In the genomic region with DNA sequence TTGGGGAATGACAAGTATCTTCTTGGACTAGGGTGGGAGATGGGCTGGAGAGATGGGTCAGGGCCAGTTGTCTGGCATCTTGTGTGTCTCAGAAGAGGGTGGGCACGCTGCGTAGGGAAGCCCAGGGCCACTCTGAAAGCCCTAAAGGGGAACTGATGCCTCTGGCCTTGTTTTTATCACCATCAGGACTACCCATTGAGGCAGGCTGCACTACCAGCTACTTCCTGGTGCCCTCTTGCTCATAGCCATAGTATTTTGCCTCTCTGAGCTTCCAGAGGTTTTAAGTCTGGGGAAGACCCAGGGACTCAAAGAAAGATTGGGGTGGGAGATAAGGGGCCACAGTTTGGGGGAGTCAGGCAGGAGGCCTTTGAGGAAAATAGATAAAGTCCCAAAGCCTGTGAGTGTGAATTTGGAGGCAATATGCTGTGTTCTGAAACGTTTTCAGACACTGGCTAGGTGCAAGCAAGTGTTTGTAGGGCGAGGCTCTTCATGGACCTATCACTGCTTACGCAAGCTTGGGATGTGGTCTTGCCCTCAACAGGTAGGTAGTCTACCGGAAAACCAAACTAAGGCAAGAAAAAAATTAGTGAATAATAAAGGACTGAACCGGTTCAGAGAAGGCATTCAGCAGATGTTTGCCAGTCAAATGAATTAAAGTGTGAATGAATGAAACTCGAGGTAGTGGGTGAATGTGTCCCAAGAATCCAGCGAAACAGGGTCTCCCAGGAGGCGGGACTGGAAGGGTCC, we compare ENCODE assay signal across 8 cellular contexts. TPM values are rescaled to one million over a fixed set of nuclear protein-coding genes. Genes with fewer than 3 reads are reported as not detected.
DNase-seq lines count a peak whose midpoint lies in the region; ATAC-seq and TF ChIP-seq lines count a peak whose summit lies in the region.

No MANE protein-coding gene starts in this region.

- H3K36me3 Mint-ChIP-seq in CD4-positive, CD25-positive, alpha-beta regulatory T cell = no peaks in the 10 kb centered on the region

- no peaks in the 10 kb centered on the region for H4K20me1 ChIP-seq in neural cell (ENCODE audit: insufficient read depth)

- no peak for TF ChIP-seq EP300 in neural cell (conservative IDR thresholded peaks at IDR 0.05; ENCODE audit: poor library complexity, severe bottlenecking)

- WGBS in ectodermal cell, 2 experiments = 79 to 80% methylated on average over 10 of the region's 10 CpGs

- H3K27ac ChIP-seq in CD4-positive, CD25-positive, alpha-beta regulatory T cell (ENCODE audit: insufficient read depth, low read length, poor library complexity, severe bottlenecking) = no peak overlapping the region
- no peak overlapping the region for H3K27ac ChIP-seq in ectodermal cell (ENCODE audit: insufficient read depth, low read depth, low read length, poor library complexity, severe bottlenecking)
- no peak overlapping the region for H3K27ac ChIP-seq in neural cell (ENCODE audit: low read length)

- no peak for TF ChIP-seq RAD21 in neural cell (conservative IDR thresholded peaks at IDR 0.05)

- H3K79me2 ChIP-seq in neural cell (replicated peaks; ENCODE audit: insufficient read depth, low read length) = no peaks in the 10 kb centered on the region

- DNase-seq in CD4-positive, CD25-positive, alpha-beta regulatory T cell = no peak
- no peak for DNase-seq in MG63
- no peak for DNase-seq in GM19238 (ENCODE audit: insufficient read length, low spot score)
- no peak for DNase-seq in left colon
- DNase-seq in AG20443 (ENCODE audit: low spot score) = no peak
- DNase-seq in NCI-H187 treated with DMSO at 0.1 percent for 48 hours (lab: John Stamatoyannopoulos, UW) = no peak

- H3K4me3 ChIP-seq in CD4-positive, CD25-positive, alpha-beta regulatory T cell (ENCODE audit: low read depth, low read length) = no peak overlapping the region
- H3K4me3 ChIP-seq in MG63 (peak overlapping the region; percentile 79), ectodermal cell (ENCODE audit: insufficient read depth, low read depth, low read length) (peak overlapping the region; percentile 36), neural cell (ENCODE audit: low read length) (peak overlapping the region; percentile 90)

- H2AFZ ChIP-seq in neural cell (ENCODE audit: low read depth, low read length) = no peak overlapping the region

- peaks cover 0 to 2% (median 0%) of the 10 kb centered on the region in 7 donors for H3K9me3 Mint-ChIP-seq in CD4-positive, CD25-positive, alpha-beta regulatory T cell

- no peak for ATAC-seq in CD4-positive, CD25-positive, alpha-beta regulatory T cell (ENCODE audit: low read depth in 2 of 2)
- no peak for ATAC-seq in left colon

- peaks cover 26% of the 10 kb centered on the region for H3K27me3 ChIP-seq in CD4-positive, CD25-positive, alpha-beta regulatory T cell (ENCODE audit: control insufficient read depth, insufficient read depth, low read length)
- H3K27me3 ChIP-seq in MG63 = no peaks in the 10 kb centered on the region
- peaks cover 49% of the 10 kb centered on the region for H3K27me3 ChIP-seq in ectodermal cell (ENCODE audit: control insufficient read depth, insufficient read depth, low read length, poor library complexity, severe bottlenecking)
- peaks cover 46% of the 10 kb centered on the region for H3K27me3 ChIP-seq in neural cell (ENCODE audit: insufficient read depth, low read depth, low read length)

- peaks cover 0 to 16% (median 7%) of the 10 kb centered on the region in 4 donors for H3K4me1 Mint-ChIP-seq in CD4-positive, CD25-positive, alpha-beta regulatory T cell

- no peaks in the 10 kb centered on the region for H3K9me3 ChIP-seq in CD4-positive, CD25-positive, alpha-beta regulatory T cell (ENCODE audit: control insufficient read depth in 2 of 2, low read length in 2 of 2)
- H3K9me3 ChIP-seq in MG63 = no peaks in the 10 kb centered on the region
- no peaks in the 10 kb centered on the region for H3K9me3 ChIP-seq in ectodermal cell (ENCODE audit: control insufficient read depth, low read length)
- H3K9me3 ChIP-seq in neural cell (ENCODE audit: low read length) = no peaks in the 10 kb centered on the region

- peaks cover 78% of the 10 kb centered on the region for H3K27me3 Mint-ChIP-seq in CD4-positive, CD25-positive, alpha-beta regulatory T cell

- H3K4me2 ChIP-seq in neural cell (ENCODE audit: low read length) = peak overlapping the region; percentile 30

- intact Hi-C loops in left colon (cut with DNase I, micrococcal nuclease) = no loop called here

- H3K4me3 Mint-ChIP-seq in CD4-positive, CD25-positive, alpha-beta regulatory T cell = peak overlapping the region; percentile 9 to 87 (median 70)

- H3K27ac Mint-ChIP-seq in CD4-positive, CD25-positive, alpha-beta regulatory T cell = no peak overlapping the region

- H3K9ac ChIP-seq in neural cell (ENCODE audit: low read length) = peak overlapping the region; percentile 54

- no peaks in the 10 kb centered on the region for H3K36me3 ChIP-seq in CD4-positive, CD25-positive, alpha-beta regulatory T cell (ENCODE audit: control insufficient read depth, insufficient read depth, low read length)
- H3K36me3 ChIP-seq in MG63 (no peaks in the 10 kb centered on the region), ectodermal cell (ENCODE audit: control insufficient read depth, insufficient read depth, low read length) (no peaks in the 10 kb centered on the region), neural cell (ENCODE audit: insufficient read depth, low read length) (no peaks in the 10 kb centered on the region)

- H3F3A ChIP-seq in neural cell (ENCODE audit: insufficient read depth, low read length, poor library complexity, severe bottlenecking) = no peaks in the 10 kb centered on the region

- peaks cover 13% of the 10 kb centered on the region for H3K4me1 ChIP-seq in CD4-positive, CD25-positive, alpha-beta regulatory T cell (ENCODE audit: control insufficient read depth, insufficient read depth, low read length, poor library complexity, severe bottlenecking)
- no peaks in the 10 kb centered on the region for H3K4me1 ChIP-seq in ectodermal cell (ENCODE audit: control insufficient read depth, insufficient read depth, low read length)

- no peaks in the 10 kb centered on the region for H3K9me2 ChIP-seq in neural cell (ENCODE audit: insufficient read depth, low read length)

- TF ChIP-seq CTCF in neural cell (IDR thresholded peaks at IDR 0.05; ENCODE audit: poor library complexity, severe bottlenecking) = no peak

TF ChIP-seq in neural cell, 6 proteins besides CTCF, POLR2A, EP300 and RAD21:
- TF ChIP-seq POLR2AphosphoS5 (IDR thresholded peaks at IDR 0.05) = no peak
- no peak for TF ChIP-seq TAF1 (IDR thresholded peaks at IDR 0.05; ENCODE audit: low read depth)
- TF ChIP-seq, protein P1, sequence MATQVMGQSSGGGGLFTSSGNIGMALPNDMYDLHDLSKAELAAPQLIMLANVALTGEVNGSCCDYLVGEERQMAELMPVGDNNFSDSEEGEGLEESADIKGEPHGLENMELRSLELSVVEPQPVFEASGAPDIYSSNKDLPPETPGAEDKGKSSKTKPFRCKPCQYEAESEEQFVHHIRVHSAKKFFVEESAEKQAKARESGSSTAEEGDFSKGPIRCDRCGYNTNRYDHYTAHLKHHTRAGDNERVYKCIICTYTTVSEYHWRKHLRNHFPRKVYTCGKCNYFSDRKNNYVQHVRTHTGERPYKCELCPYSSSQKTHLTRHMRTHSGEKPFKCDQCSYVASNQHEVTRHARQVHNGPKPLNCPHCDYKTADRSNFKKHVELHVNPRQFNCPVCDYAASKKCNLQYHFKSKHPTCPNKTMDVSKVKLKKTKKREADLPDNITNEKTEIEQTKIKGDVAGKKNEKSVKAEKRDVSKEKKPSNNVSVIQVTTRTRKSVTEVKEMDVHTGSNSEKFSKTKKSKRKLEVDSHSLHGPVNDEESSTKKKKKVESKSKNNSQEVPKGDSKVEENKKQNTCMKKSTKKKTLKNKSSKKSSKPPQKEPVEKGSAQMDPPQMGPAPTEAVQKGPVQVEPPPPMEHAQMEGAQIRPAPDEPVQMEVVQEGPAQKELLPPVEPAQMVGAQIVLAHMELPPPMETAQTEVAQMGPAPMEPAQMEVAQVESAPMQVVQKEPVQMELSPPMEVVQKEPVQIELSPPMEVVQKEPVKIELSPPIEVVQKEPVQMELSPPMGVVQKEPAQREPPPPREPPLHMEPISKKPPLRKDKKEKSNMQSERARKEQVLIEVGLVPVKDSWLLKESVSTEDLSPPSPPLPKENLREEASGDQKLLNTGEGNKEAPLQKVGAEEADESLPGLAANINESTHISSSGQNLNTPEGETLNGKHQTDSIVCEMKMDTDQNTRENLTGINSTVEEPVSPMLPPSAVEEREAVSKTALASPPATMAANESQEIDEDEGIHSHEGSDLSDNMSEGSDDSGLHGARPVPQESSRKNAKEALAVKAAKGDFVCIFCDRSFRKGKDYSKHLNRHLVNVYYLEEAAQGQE (IDR thresholded peaks at IDR 0.05; ENCODE audit: borderline replicate concordance) = no peak
- no peak for TF ChIP-seq EZH2 (IDR thresholded peaks at IDR 0.05; ENCODE audit: borderline replicate concordance, insufficient read depth, low read length, poor library complexity, severe bottlenecking)
- no peak for TF ChIP-seq SMC3 (conservative IDR thresholded peaks at IDR 0.05; ENCODE audit: poor library complexity)
- TF ChIP-seq MXI1 (conservative IDR thresholded peaks at IDR 0.05; ENCODE audit: poor library complexity, severe bottlenecking) = no peak

RNA-seq across cellular contexts. Expression of a gene that starts 0.7 kb away (rescaled TPM):
- total RNA-seq in CD4-positive, CD25-positive, alpha-beta regulatory T cell = 18.4 TPM
- under 1 TPM in 1 of 4 donors, not detected in 3; 0.05 TPM for polyA plus RNA-seq in CD4-positive, CD25-positive, alpha-beta regulatory T cell
- total RNA-seq in MG63 (2014; rRNA removed; shearing (Covaris generic); ENCODE audit: low replicate concordance) = 12.1 and 13.6 TPM in 2 replicates
- 0.13 TPM for polyA plus RNA-seq in ectodermal cell (2013, experiment 1 of 4)
- polyA plus RNA-seq in ectodermal cell (2013, experiment 2 of 4) = not detected
- 0.27 TPM for polyA plus RNA-seq in ectodermal cell (2013, experiment 3 of 4)
- polyA plus RNA-seq in ectodermal cell (2013, experiment 4 of 4) = 0.32 TPM
- 0.06 TPM in 1 of 2 replicates, not detected in the other for polyA plus RNA-seq in neural cell
- polyA minus RNA-seq in neural cell = 0.23 and 0.49 TPM in 2 replicates
- 10 to 100 TPM in 1 of 2 donors, 1 to 10 TPM in 1; 3.2 to 11.9 TPM for total RNA-seq in left colon

RNA-seq across cellular contexts. Expression of a gene that starts 43.8 kb away (rescaled TPM):
- total RNA-seq in CD4-positive, CD25-positive, alpha-beta regulatory T cell = not detected
- not detected for polyA plus RNA-seq in CD4-positive, CD25-positive, alpha-beta regulatory T cell
- not detected in 2 replicates for total RNA-seq in MG63 (2014; rRNA removed; shearing (Covaris generic); ENCODE audit: low replicate concordance)
- polyA plus RNA-seq in ectodermal cell (2013, experiment 1 of 4) = 15.6 TPM
- 13.3 TPM for polyA plus RNA-seq in ectodermal cell (2013, experiment 2 of 4)
- 11.8 TPM for polyA plus RNA-seq in ectodermal cell (2013, experiment 3 of 4)
- polyA plus RNA-seq in ectodermal cell (2013, experiment 4 of 4) = 10.9 TPM
- polyA plus RNA-seq in neural cell = not detected in 2 replicates
- polyA minus RNA-seq in neural cell = not detected in 2 replicates
- total RNA-seq in left colon = not detected
